Comparison of ENCODE assay signal across 13 cellular contexts in genomic region chr4:72314869-72315268, GRCh38.
DNase-seq lines count a peak whose midpoint lies in the region; ATAC-seq and TF ChIP-seq lines count a peak whose summit lies in the region.
"Had no signal": no experiment of that assay in that cellular context is flagged by ENCODE, and none has a peak within 500 bp of the region (broad histone marks: within the 10 kb centered on the region; RNA-seq: fewer than 3 reads in every experiment).

No MANE protein-coding gene starts in this region.

- no peaks in the 10 kb centered on the region for H3K27me3 ChIP-seq in RWPE2 (ENCODE audit: insufficient read depth, poor library complexity, severe bottlenecking)
- H3K27me3 ChIP-seq: upper lobe of right lung had no signal

- ATAC-seq in RWPE2 (ENCODE audit: low read depth) (no peak), HG03135 (IDR thresholded peaks at IDR 0.05; ENCODE audit: unreplicated experiment) (no peak)
- ATAC-seq: upper lobe of right lung had no signal

- peak overlapping the region; percentile 11 for H3K27ac ChIP-seq in RWPE2 (ENCODE audit: poor library complexity, severe bottlenecking)
- H3K27ac ChIP-seq: KMS-11, parathyroid adenoma, upper lobe of right lung, VCaP had no signal

- DNase-seq in NCI-H510A treated with DMSO at 0.1 percent for 48 hours (lab: John Stamatoyannopoulos, UW) (peak; percentile 21), NCI-H510A (lab: John Stamatoyannopoulos, UW) (no peak), RWPE2 (ENCODE audit: low spot score) (no peak), fibroblast of peridontal ligament (ENCODE audit: extremely low read depth) (peak; percentile 99), smooth muscle cell of the brain vasculature (ENCODE audit: low read depth, low spot score) (peak; percentile 59), DMS114 treated with DMSO at 0.1 percent for 48 hours (lab: John Stamatoyannopoulos, UW; ENCODE audit: unreplicated experiment) (no peak), NCI-H2227 (lab: John Stamatoyannopoulos, UW; ENCODE audit: unreplicated experiment) (no peak)
- DNase-seq: effector CD4-positive, alpha-beta T cell; upper lobe of right lung had no signal

- H3K4me3 ChIP-seq in RWPE2 (ENCODE audit: severe bottlenecking) = no peak overlapping the region
- H3K4me3 ChIP-seq: upper lobe of right lung had no signal

- no peak for TF ChIP-seq CTCF in RWPE2 (IDR thresholded peaks at IDR 0.05; ENCODE audit: poor library complexity, severe bottlenecking)

- no peaks in the 10 kb centered on the region for H3K9me3 ChIP-seq in RWPE2 (ENCODE audit: severe bottlenecking)
- H3K9me3 ChIP-seq: upper lobe of right lung had no signal

- peaks cover 60% of the 10 kb centered on the region for H3K4me1 ChIP-seq in RWPE2 (ENCODE audit: insufficient read depth, poor library complexity, severe bottlenecking)
- H3K4me1 ChIP-seq: parathyroid adenoma had no signal

- no peaks in the 10 kb centered on the region for H3K36me3 ChIP-seq in RWPE2 (ENCODE audit: low read depth)
- H3K36me3 ChIP-seq: upper lobe of right lung had no signal

Comparison
In these comparisons a context has a peak if more than half of its experiments do, and no peak if none do; other contexts are left out.
1. DNase-seq: peak in NCI-H510A treated with DMSO at 0.1 percent for 48 hours (single experiment), fibroblast of peridontal ligament (single experiment) and smooth muscle cell of the brain vasculature (single experiment); none in NCI-H510A (single experiment), RWPE2 (single experiment), DMS114 treated with DMSO at 0.1 percent for 48 hours (single experiment) and NCI-H2227 (single experiment).